In genomic region chr14:30813182-30813581, GRCh38 we compare ENCODE assay signal across 2 cellular contexts.
TF ChIP-seq lines count a peak whose summit lies in the region.

No MANE protein-coding gene starts in this region.

TF ChIP-seq in GM23338, 12 proteins besides CTCF, POLR2A, EP300 and RAD21 (continued from another document):
- TF ChIP-seq ZNF462 (CRISPR knock-in tag; IDR thresholded peaks at IDR 0.05) (no peak), JUNB (IDR thresholded peaks at IDR 0.05; ENCODE audit: unreplicated experiment) (no peak), EZH2 (IDR thresholded peaks at IDR 0.05; ENCODE audit: low read depth, unreplicated experiment) (no peak), NANOG (IDR thresholded peaks at IDR 0.05; ENCODE audit: borderline replicate concordance) (no peak), POLR2AphosphoS5 (IDR thresholded peaks at IDR 0.05; ENCODE audit: low read depth) (no peak), ZNF114 (CRISPR knock-in tag; IDR thresholded peaks at IDR 0.05) (no peak), REST (IDR thresholded peaks at IDR 0.05; ENCODE audit: unreplicated experiment) (no peak), ZNF331 (CRISPR knock-in tag; IDR thresholded peaks at IDR 0.05; ENCODE audit: low read depth) (no peak), CREB1 (CRISPR knock-in tag; IDR thresholded peaks at IDR 0.05; ENCODE audit: low read depth) (no peak)

TF ChIP-seq in K562, 482 proteins besides CTCF, POLR2A, EP300 and RAD21 (continued from another document):
- no peak for TF ChIP-seq GTF3C2 (IDR thresholded peaks at IDR 0.05; ENCODE audit: borderline replicate concordance, extremely low read depth, insufficient read length)
- TF ChIP-seq RFX1 (IDR thresholded peaks at IDR 0.05), result no peak
- no peak for TF ChIP-seq ZNF121 (CRISPR knock-in tag; conservative IDR thresholded peaks at IDR 0.05)
- TF ChIP-seq U2AF2 (optimal IDR thresholded peaks at IDR 0.05; ENCODE audit: low read depth, low read length), result no peak
- TF ChIP-seq, protein P1, sequence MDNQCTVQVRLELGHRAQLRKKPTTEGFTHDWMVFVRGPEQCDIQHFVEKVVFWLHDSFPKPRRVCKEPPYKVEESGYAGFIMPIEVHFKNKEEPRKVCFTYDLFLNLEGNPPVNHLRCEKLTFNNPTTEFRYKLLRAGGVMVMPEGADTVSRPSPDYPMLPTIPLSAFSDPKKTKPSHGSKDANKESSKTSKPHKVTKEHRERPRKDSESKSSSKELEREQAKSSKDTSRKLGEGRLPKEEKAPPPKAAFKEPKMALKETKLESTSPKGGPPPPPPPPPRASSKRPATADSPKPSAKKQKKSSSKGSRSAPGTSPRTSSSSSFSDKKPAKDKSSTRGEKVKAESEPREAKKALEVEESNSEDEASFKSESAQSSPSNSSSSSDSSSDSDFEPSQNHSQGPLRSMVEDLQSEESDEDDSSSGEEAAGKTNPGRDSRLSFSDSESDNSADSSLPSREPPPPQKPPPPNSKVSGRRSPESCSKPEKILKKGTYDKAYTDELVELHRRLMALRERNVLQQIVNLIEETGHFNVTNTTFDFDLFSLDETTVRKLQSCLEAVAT (IDR thresholded peaks at IDR 0.05), result no peak
- TF ChIP-seq TAF9B (IDR thresholded peaks at IDR 0.05; ENCODE audit: partially characterized antibody), result no peak
- TF ChIP-seq ZNF347 (CRISPR knock-in tag; IDR thresholded peaks at IDR 0.05; ENCODE audit: low read depth), result no peak
